In the genomic region with DNA sequence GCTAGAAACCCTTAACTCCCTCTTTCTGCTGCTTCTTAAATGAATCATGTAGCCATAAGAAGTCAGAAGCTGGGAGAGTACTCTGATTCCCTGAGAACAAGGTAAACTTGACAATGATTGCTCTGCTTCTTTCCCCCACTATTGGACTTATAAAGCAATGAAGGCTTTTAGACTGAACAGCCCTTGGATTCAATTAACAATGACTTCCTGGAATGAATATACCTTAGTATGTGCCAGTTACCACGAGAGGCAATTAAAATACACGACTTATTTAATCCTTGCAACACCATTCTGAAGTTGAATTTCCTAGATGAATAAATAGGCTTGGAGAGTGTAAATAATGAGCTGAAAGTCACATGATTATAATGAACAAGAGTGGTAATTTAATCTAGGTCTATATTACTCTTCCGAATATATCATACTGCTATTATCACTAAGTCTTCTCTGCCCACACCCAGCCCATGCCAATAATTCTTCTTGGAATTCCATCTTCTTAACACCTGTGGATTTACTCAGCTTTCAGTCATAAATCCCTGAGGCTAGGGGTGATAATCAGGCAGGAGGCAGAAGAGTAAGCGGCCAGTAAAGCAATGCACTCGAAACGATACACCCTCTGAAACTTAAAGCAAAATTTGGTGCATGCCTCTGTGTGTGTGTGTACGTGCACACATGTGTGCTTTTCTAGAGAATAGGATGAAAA, we compare ENCODE assay signal across 1 cellular context.
TF ChIP-seq lines count a peak whose summit lies in the region.

No MANE protein-coding gene starts in this region.

TF ChIP-seq in A549, 52 proteins besides CTCF, POLR2A, EP300 and RAD21 (continued from another document):
- TF ChIP-seq, protein P1, sequence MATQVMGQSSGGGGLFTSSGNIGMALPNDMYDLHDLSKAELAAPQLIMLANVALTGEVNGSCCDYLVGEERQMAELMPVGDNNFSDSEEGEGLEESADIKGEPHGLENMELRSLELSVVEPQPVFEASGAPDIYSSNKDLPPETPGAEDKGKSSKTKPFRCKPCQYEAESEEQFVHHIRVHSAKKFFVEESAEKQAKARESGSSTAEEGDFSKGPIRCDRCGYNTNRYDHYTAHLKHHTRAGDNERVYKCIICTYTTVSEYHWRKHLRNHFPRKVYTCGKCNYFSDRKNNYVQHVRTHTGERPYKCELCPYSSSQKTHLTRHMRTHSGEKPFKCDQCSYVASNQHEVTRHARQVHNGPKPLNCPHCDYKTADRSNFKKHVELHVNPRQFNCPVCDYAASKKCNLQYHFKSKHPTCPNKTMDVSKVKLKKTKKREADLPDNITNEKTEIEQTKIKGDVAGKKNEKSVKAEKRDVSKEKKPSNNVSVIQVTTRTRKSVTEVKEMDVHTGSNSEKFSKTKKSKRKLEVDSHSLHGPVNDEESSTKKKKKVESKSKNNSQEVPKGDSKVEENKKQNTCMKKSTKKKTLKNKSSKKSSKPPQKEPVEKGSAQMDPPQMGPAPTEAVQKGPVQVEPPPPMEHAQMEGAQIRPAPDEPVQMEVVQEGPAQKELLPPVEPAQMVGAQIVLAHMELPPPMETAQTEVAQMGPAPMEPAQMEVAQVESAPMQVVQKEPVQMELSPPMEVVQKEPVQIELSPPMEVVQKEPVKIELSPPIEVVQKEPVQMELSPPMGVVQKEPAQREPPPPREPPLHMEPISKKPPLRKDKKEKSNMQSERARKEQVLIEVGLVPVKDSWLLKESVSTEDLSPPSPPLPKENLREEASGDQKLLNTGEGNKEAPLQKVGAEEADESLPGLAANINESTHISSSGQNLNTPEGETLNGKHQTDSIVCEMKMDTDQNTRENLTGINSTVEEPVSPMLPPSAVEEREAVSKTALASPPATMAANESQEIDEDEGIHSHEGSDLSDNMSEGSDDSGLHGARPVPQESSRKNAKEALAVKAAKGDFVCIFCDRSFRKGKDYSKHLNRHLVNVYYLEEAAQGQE (IDR thresholded peaks at IDR 0.05), result no peak
- TF ChIP-seq NPAS2 (CRISPR knock-in tag; IDR thresholded peaks at IDR 0.05; ENCODE audit: borderline replicate concordance), result no peak
- TF ChIP-seq RNF2 (IDR thresholded peaks at IDR 0.05; ENCODE audit: borderline replicate concordance, low read depth), result no peak
